Comparison of ENCODE assay signal across 8 cellular contexts in the genomic region with DNA sequence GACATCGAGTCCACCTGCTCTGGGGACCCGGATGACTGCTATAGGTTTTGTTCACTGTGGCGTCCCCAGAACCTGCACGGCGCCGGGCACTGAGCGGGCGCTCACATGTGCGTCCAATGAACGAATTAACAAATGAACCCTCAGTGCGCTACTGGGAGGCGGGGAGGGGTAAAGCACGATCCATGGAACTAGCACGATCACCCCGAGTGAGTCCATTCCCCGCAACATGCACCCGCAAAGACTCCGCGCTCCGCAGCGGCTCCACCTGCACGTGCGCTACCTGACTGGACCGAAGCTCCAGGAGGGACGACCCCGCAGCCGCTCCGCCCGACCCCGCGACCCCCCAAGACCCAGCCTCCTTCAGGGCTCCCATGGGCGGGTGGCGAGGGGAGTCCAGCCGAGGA. TPM values are rescaled to one million over a fixed set of nuclear protein-coding genes. Genes with fewer than 3 reads are reported as not detected.
DNase-seq lines count a peak whose midpoint lies in the region; ATAC-seq and TF ChIP-seq lines count a peak whose summit lies in the region.

No MANE protein-coding gene starts in this region.

- H3K27me3 ChIP-seq in fibroblast of lung (ENCODE audit: control insufficient read depth, insufficient read depth, low read length) (no peaks in the 10 kb centered on the region), neutrophil (no peaks in the 10 kb centered on the region), uterus (no peaks in the 10 kb centered on the region)

- H2AFZ ChIP-seq in fibroblast of lung (ENCODE audit: low read length) = peak overlapping the region; percentile 88

- H3K9me3 ChIP-seq in fibroblast of lung (ENCODE audit: control insufficient read depth, insufficient read depth, low read depth, low read length) (no peaks in the 10 kb centered on the region), neutrophil (no peaks in the 10 kb centered on the region), uterus (no peaks in the 10 kb centered on the region)

- H3K36me3 ChIP-seq in fibroblast of lung (ENCODE audit: control insufficient read depth, insufficient read depth, low read length) = peaks cover 8% of the 10 kb centered on the region
- no peaks in the 10 kb centered on the region for H3K36me3 ChIP-seq in neutrophil
- no peaks in the 10 kb centered on the region for H3K36me3 ChIP-seq in uterus

- peak overlapping the region; percentile 96 for H3K4me2 ChIP-seq in fibroblast of lung (ENCODE audit: extremely low read depth, insufficient read depth, low read length)

- peak; percentile 51 for DNase-seq in ELR (ENCODE audit: low read depth)
- DNase-seq in LNCaP clone FGC (ENCODE audit: low read depth) = no peak
- DNase-seq in activated CD4-positive, alpha-beta T cell treated with anti-CD3 and anti-CD28 coated beads, Interleukin-2, amount 50 U/mL, for 1 hour = peak; percentile 8
- peak in 1 of 2 donors; percentile 14 for DNase-seq in fibroblast of lung (ENCODE audit: low read depth in 2 of 2)
- DNase-seq in uterus = no peak
- no peak for DNase-seq in activated effector memory CD4-positive, alpha-beta T cell treated with anti-CD3 and anti-CD28 coated beads, Interleukin-2, amount 50 U/mL, for 16 hours

- intact Hi-C loops in uterus (cut with DNase I; ENCODE audit: low total_unique reads) = no loop called here

- H3K27ac ChIP-seq in fibroblast of lung (ENCODE audit: insufficient read depth, low read length) (peak overlapping the region; percentile 87), neutrophil (peak overlapping the region; percentile 62), uterus (peak overlapping the region; percentile 76 to 89)

- H3K4me3 ChIP-seq in LNCaP clone FGC (ENCODE audit: low read depth, low read length) (peak overlapping the region; percentile 90), fibroblast of lung (replicated peaks in 1 of 4; ENCODE audit: control extremely low read depth in 1 of 4, insufficient read depth in 1 of 4, low read depth in 3 of 4, low read length in 4 of 4) (peak overlapping the region; percentile 82 to 95 (median 90)), neutrophil (ENCODE audit: low read depth in 1 of 2, low read length in 1 of 2) (peak overlapping the region; percentile 70 to 74), uterus (peak overlapping the region; percentile 74 to 97)

- TF ChIP-seq POLR2A in uterus (IDR thresholded peaks at IDR 0.05) = no peak

- no peaks in the 10 kb centered on the region for H4K20me1 ChIP-seq in fibroblast of lung (ENCODE audit: control insufficient read depth, extremely low read depth, insufficient read depth, low read length)

- no peak for TF ChIP-seq CTCF in LNCaP clone FGC (IDR thresholded peaks at IDR 0.05; ENCODE audit: control insufficient read depth, extremely low read depth, insufficient read depth)
- TF ChIP-seq CTCF in fibroblast of lung (conservative IDR thresholded peaks at IDR 0.05 in 1 of 2, IDR thresholded peaks at IDR 0.05 in 1 of 2; ENCODE audit: low read depth in 1 of 2, low read length in 2 of 2) = no peak
- no peak for TF ChIP-seq CTCF in neutrophil (IDR thresholded peaks at IDR 0.05)
- TF ChIP-seq CTCF in uterus (IDR thresholded peaks at IDR 0.05) = no peak

- peaks cover 27% of the 10 kb centered on the region for H3K79me2 ChIP-seq in fibroblast of lung (ENCODE audit: control insufficient read depth, insufficient read depth, low read length)

- H3K9ac ChIP-seq in fibroblast of lung (ENCODE audit: insufficient read depth, low read length) = peak overlapping the region; percentile 81

- peaks cover 9% of the 10 kb centered on the region for H3K4me1 ChIP-seq in fibroblast of lung (ENCODE audit: control insufficient read depth, extremely low read depth, insufficient read depth, low read length)
- H3K4me1 ChIP-seq in neutrophil (ENCODE audit: control insufficient read depth in 1 of 2, insufficient read depth in 1 of 2, low read depth in 1 of 2, low read length in 1 of 2) = peaks cover 15 to 20% of the 10 kb centered on the region in 2 experiments
- H3K4me1 ChIP-seq in uterus = no peaks in the 10 kb centered on the region

- peak; percentile 21 for ATAC-seq in GM21619 (IDR thresholded peaks at IDR 0.05; ENCODE audit: unreplicated experiment)

RNA-seq across cellular contexts. Expression of gene TRAP1, which starts 0.5 kb away (rescaled TPM):
- total RNA-seq in fibroblast of lung = 42.6 and 97.8 TPM in 2 replicates
- polyA plus RNA-seq in fibroblast of lung = 52.1 and 110 TPM in 2 replicates
- 66.5 and 130 TPM in 2 replicates for polyA plus RNA-seq in fibroblast of lung (2012)
- 304 and 369 TPM in 2 replicates for polyA minus RNA-seq in fibroblast of lung (ENCODE audit: low replicate concordance)
- 100 to 1,000 TPM in 2 of 4 donors, 10 to 100 TPM in 2; 54.8 to 119 (median 84.8) TPM for total RNA-seq in uterus

Comparison
In these comparisons a context has a peak if more than half of its experiments do, and no peak if none do; other contexts are left out.
1. DNase-seq: peak in ELR (single experiment) and activated CD4-positive, alpha-beta T cell treated with anti-CD3 and anti-CD28 coated beads, Interleukin-2, amount 50 U/mL, for 1 hour (single experiment); none in LNCaP clone FGC (single experiment), uterus (0 of 2) and activated effector memory CD4-positive, alpha-beta T cell treated with anti-CD3 and anti-CD28 coated beads, Interleukin-2, amount 50 U/mL, for 16 hours (single experiment).
2. Peak in every context shown above with its lines, with median percentiles within 50 percentile points of each other: H3K4me3 ChIP-seq and H3K27ac ChIP-seq.